Comparison of ENCODE assay signal across 8 cellular contexts in genomic region chr5:91556-92263, GRCh38. TPM values are rescaled to one million over a fixed set of nuclear protein-coding genes. Genes with fewer than 3 reads are reported as not detected.
DNase-seq lines count a peak whose midpoint lies in the region; ATAC-seq and TF ChIP-seq lines count a peak whose summit lies in the region.

Gene PLEKHG4B (plus strand): TSS chr5:92168. CDS start chr5:92232, 64 bp downstream.

- WGBS in thymus = 13% methylated on average over 57 of the region's 57 CpGs

- H3K36me3 ChIP-seq in HEK293 (ENCODE audit: control insufficient read depth in 2 of 2, insufficient read depth in 1 of 2, low read length in 2 of 2) = no peaks in the 10 kb centered on the region
- H3K36me3 ChIP-seq in iPS-18a (ENCODE audit: control insufficient read depth, low read depth, low read length) = peaks cover 7% of the 10 kb centered on the region
- H3K36me3 ChIP-seq in thymus (ENCODE audit: control insufficient read depth, insufficient read depth) = no peaks in the 10 kb centered on the region

- peak within 1 kb of the TSS; percentile 70; the same call in 1 of the 2 replicates for H3K27ac ChIP-seq in HEK293 (ENCODE audit: extremely low read depth, low read depth, low read length)
- H3K27ac ChIP-seq in iPS-18a (ENCODE audit: low read length) = peak within 1 kb of the TSS; percentile 34
- no peak within 1 kb of the TSS for H3K27ac ChIP-seq in thymus (ENCODE audit: low read depth)

- CTCF ChIA-PET in HEK293 (lab: Yijun Ruan, JAX) = no interaction called here

- H3K9me3 ChIP-seq in HEK293 (ENCODE audit: control insufficient read depth, insufficient read depth, low read depth, low read length) (no peaks in the 10 kb centered on the region), iPS-18a (ENCODE audit: control insufficient read depth, low read depth, low read length) (no peaks in the 10 kb centered on the region), thymus (ENCODE audit: control insufficient read depth) (no peaks in the 10 kb centered on the region)

- H3K4me1 ChIP-seq in HEK293 (ENCODE audit: control insufficient read depth, insufficient read depth, low read length) = peaks cover 11% of the 10 kb centered on the region
- H3K4me1 ChIP-seq in iPS-18a (ENCODE audit: control insufficient read depth, low read depth, low read length) = peaks cover 19% of the 10 kb centered on the region
- peaks cover 3% of the 10 kb centered on the region for H3K4me1 ChIP-seq in thymus (ENCODE audit: control insufficient read depth, insufficient read depth, low read length)

- H3K4me3 ChIP-seq in HEK293 (ENCODE audit: low read depth, low read length) = peak within 1 kb of the TSS; percentile 47
- H3K4me3 ChIP-seq in iPS-18a (ENCODE audit: low read length) = peak within 1 kb of the TSS; percentile 74
- peak within 1 kb of the TSS; percentile 42 for H3K4me3 ChIP-seq in thymus (ENCODE audit: low read length)

- DNase-seq in 8988T (peak; percentile 98), SK-N-DZ (ENCODE audit: low spot score) (peak; percentile 71), HK-2 (ENCODE audit: unreplicated experiment) (no peak)

- H3K9ac ChIP-seq in iPS-18a (ENCODE audit: low read length) = peak within 1 kb of the TSS; percentile 73

- no peaks in the 10 kb centered on the region for H3K27me3 ChIP-seq in iPS-18a (ENCODE audit: control insufficient read depth, insufficient read depth, low read length)
- peaks cover 11% of the 10 kb centered on the region for H3K27me3 ChIP-seq in thymus (ENCODE audit: control insufficient read depth, insufficient read depth)

- 0 out of 2 replicates have a peak, but pooled peaks have one; percentile 16 for TF ChIP-seq CTCF in HEK293 (tag by site-specific recombination; IDR thresholded peaks at IDR 0.05)

- POLR2A ChIA-PET in HEK293 (lab: Yijun Ruan, JAX) = interaction anchor here (0.9 to 1.1 kb wide), 2 partner anchors 38 to 127 kb away, joined by 3 to 4 read pairs; partner anchors contain the start of genes CCDC127 and SDHA

- no peak for ATAC-seq in GM21619 (IDR thresholded peaks at IDR 0.05; ENCODE audit: unreplicated experiment)
- no peak for ATAC-seq in HG03159 (IDR thresholded peaks at IDR 0.05; ENCODE audit: unreplicated experiment)

TF ChIP-seq in HEK293, 187 proteins besides CTCF, POLR2A, EP300 and RAD21 (continues in another document):
- TF ChIP-seq MYNN (tag by site-specific recombination; IDR thresholded peaks at IDR 0.05; ENCODE audit: borderline replicate concordance) (no peak), ZNF624 (tag by site-specific recombination; IDR thresholded peaks at IDR 0.05) (no peak), OSR2 (tag by site-specific recombination; IDR thresholded peaks at IDR 0.05) (no peak), KLF1 (tag by site-specific recombination; IDR thresholded peaks at IDR 0.05) (peak; percentile 76), BCL11A (tag by site-specific recombination; IDR thresholded peaks at IDR 0.05; ENCODE audit: low read depth) (no peak), ZIC2 (tag by site-specific recombination; IDR thresholded peaks at IDR 0.05) (no peak), ZNF169 (tag by site-specific recombination; IDR thresholded peaks at IDR 0.05) (no peak), ZNF660 (tag by site-specific recombination; IDR thresholded peaks at IDR 0.05) (peak; percentile 43; the same call in 1 of the 2 replicates), ZNF785 (tag by site-specific recombination; IDR thresholded peaks at IDR 0.05) (no peak), ZNF202 (tag by site-specific recombination; IDR thresholded peaks at IDR 0.05; ENCODE audit: borderline replicate concordance) (no peak), ZNF571 (tag by site-specific recombination; IDR thresholded peaks at IDR 0.05) (no peak), ZNF221 (tag by site-specific recombination; IDR thresholded peaks at IDR 0.05; ENCODE audit: borderline replicate concordance) (no peak), ZNF350 (tag by site-specific recombination; IDR thresholded peaks at IDR 0.05) (no peak), ZNF211 (tag by site-specific recombination; IDR thresholded peaks at IDR 0.05; ENCODE audit: low read depth) (no peak), ZNF416 (tag by site-specific recombination; IDR thresholded peaks at IDR 0.05) (no peak), RBAK (tag by site-specific recombination; IDR thresholded peaks at IDR 0.05) (no peak; the same call in 1 of the 2 replicates), PRDM1 (tag by site-specific recombination; IDR thresholded peaks at IDR 0.05) (no peak), ZNF530 (tag by site-specific recombination; IDR thresholded peaks at IDR 0.05; ENCODE audit: low read depth) (no peak), ZNF776 (tag by site-specific recombination; IDR thresholded peaks at IDR 0.05; ENCODE audit: borderline replicate concordance) (no peak), ZNF560 (tag by site-specific recombination; IDR thresholded peaks at IDR 0.05; ENCODE audit: borderline replicate concordance) (no peak), ZFHX2 (tag by site-specific recombination; conservative IDR thresholded peaks at IDR 0.05) (peak; percentile 50), IKZF3 (tag by site-specific recombination; IDR thresholded peaks at IDR 0.05) (no peak), YY2 (tag by site-specific recombination; IDR thresholded peaks at IDR 0.05) (no peak), ZBTB20 (tag by site-specific recombination; IDR thresholded peaks at IDR 0.05) (peak; percentile 99), ZNF112 (tag by site-specific recombination; IDR thresholded peaks at IDR 0.05) (no peak)
- TF ChIP-seq, protein P1, sequence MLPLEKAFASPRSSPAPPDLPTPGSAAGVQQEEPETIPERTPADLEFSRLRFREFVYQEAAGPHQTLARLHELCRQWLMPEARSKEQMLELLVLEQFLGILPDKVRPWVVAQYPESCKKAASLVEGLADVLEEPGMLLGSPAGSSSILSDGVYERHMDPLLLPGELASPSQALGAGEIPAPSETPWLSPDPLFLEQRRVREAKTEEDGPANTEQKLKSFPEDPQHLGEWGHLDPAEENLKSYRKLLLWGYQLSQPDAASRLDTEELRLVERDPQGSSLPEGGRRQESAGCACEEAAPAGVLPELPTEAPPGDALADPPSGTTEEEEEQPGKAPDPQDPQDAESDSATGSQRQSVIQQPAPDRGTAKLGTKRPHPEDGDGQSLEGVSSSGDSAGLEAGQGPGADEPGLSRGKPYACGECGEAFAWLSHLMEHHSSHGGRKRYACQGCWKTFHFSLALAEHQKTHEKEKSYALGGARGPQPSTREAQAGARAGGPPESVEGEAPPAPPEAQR (tag by site-specific recombination; IDR thresholded peaks at IDR 0.05) = no peak
- TF ChIP-seq, protein P2, sequence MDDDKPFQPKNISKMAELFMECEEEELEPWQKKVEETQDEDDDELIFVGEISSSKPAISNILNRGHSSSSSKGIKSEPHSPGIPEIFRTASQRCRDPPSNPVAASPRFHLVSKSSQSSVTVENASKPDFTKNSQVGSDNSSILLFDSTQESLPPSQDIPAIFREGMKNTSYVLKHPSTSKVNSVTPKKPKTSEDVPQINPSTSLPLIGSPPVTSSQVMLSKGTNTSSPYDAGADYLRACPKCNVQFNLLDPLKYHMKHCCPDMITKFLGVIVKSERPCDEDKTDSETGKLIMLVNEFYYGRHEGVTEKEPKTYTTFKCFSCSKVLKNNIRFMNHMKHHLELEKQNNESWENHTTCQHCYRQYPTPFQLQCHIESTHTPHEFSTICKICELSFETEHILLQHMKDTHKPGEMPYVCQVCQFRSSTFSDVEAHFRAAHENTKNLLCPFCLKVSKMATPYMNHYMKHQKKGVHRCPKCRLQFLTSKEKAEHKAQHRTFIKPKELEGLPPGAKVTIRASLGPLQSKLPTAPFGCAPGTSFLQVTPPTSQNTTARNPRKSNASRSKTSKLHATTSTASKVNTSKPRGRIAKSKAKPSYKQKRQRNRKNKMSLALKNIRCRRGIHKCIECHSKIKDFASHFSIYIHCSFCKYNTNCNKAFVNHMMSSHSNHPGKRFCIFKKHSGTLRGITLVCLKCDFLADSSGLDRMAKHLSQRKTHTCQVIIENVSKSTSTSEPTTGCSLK (tag by site-specific recombination; IDR thresholded peaks at IDR 0.05) = no peak
- TF ChIP-seq, protein P3, sequence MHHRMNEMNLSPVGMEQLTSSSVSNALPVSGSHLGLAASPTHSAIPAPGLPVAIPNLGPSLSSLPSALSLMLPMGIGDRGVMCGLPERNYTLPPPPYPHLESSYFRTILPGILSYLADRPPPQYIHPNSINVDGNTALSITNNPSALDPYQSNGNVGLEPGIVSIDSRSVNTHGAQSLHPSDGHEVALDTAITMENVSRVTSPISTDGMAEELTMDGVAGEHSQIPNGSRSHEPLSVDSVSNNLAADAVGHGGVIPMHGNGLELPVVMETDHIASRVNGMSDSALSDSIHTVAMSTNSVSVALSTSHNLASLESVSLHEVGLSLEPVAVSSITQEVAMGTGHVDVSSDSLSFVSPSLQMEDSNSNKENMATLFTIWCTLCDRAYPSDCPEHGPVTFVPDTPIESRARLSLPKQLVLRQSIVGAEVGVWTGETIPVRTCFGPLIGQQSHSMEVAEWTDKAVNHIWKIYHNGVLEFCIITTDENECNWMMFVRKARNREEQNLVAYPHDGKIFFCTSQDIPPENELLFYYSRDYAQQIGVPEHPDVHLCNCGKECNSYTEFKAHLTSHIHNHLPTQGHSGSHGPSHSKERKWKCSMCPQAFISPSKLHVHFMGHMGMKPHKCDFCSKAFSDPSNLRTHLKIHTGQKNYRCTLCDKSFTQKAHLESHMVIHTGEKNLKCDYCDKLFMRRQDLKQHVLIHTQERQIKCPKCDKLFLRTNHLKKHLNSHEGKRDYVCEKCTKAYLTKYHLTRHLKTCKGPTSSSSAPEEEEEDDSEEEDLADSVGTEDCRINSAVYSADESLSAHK (tag by site-specific recombination; IDR thresholded peaks at IDR 0.05) = no peak

RNA-seq across cellular contexts. Expression of gene PLEKHG4B, which starts in this region (rescaled TPM):
- 4.4 and 7.2 TPM in 2 replicates for polyA plus RNA-seq in SK-N-DZ (2014; cell fraction: cytosol; rRNA removed)
- polyA plus RNA-seq in SK-N-DZ (2014; cell fraction: nucleus; rRNA removed) = 7.9 and 11.3 TPM in 2 replicates
- polyA plus RNA-seq in thymus = 0.64 TPM
